In genomic region chr19:55082023-55082851, GRCh38 we compare ENCODE assay signal across 8 cellular contexts. TPM values are rescaled to one million over a fixed set of nuclear protein-coding genes. Genes with fewer than 3 reads are reported as not detected.
A peak's percentile ranks its signal among the peaks of the same experiment; 100 is the strongest.
DNase-seq lines count a peak whose midpoint lies in the region; ATAC-seq and TF ChIP-seq lines count a peak whose summit lies in the region.

No MANE protein-coding gene starts in this region.

- H3K27ac ChIP-seq in WERI-Rb-1: no peak overlapping the region

- no peaks in the 10 kb centered on the region for H3K36me3 ChIP-seq in WERI-Rb-1

- H3K4me3 Mint-ChIP-seq in activated CD8-positive, alpha-beta memory T cell treated with anti-CD3 and anti-CD28 coated beads, Interleukin-2, amount 10 ng/mL, durations not matched to agents 7 days and 5 days: peak overlapping the region; percentile 76

- peak overlapping the region; percentile 15 for H3K27ac Mint-ChIP-seq in activated CD8-positive, alpha-beta memory T cell treated with anti-CD3 and anti-CD28 coated beads, Interleukin-2, amount 10 ng/mL, durations not matched to agents 7 days and 5 days

- H3K4me1 Mint-ChIP-seq in activated CD8-positive, alpha-beta memory T cell treated with anti-CD3 and anti-CD28 coated beads, Interleukin-2, amount 10 ng/mL, durations not matched to agents 7 days and 5 days: peaks cover 26% of the 10 kb centered on the region

- H3K4me3 ChIP-seq in WERI-Rb-1 (ENCODE audit: low read depth, low read length) (peak overlapping the region; percentile 78), retinal pigment epithelial cell (ENCODE audit: low read length) (peak overlapping the region; percentile 21)

- no peaks in the 10 kb centered on the region for H3K9me3 Mint-ChIP-seq in activated CD8-positive, alpha-beta memory T cell treated with anti-CD3 and anti-CD28 coated beads, Interleukin-2, amount 10 ng/mL, durations not matched to agents 7 days and 5 days (ENCODE audit: low read depth)

- no peaks in the 10 kb centered on the region for H3K36me3 Mint-ChIP-seq in activated CD8-positive, alpha-beta memory T cell treated with anti-CD3 and anti-CD28 coated beads, Interleukin-2, amount 10 ng/mL, durations not matched to agents 7 days and 5 days

- H3K9me3 ChIP-seq in WERI-Rb-1 (ENCODE audit: severe bottlenecking): no peaks in the 10 kb centered on the region

- H3K27me3 Mint-ChIP-seq in activated CD8-positive, alpha-beta memory T cell treated with anti-CD3 and anti-CD28 coated beads, Interleukin-2, amount 10 ng/mL, durations not matched to agents 7 days and 5 days: peaks cover 53% of the 10 kb centered on the region

- TF ChIP-seq CTCF in WERI-Rb-1 (IDR thresholded peaks at IDR 0.05; ENCODE audit: low read depth, low read length) (no peak), retinal pigment epithelial cell (conservative IDR thresholded peaks at IDR 0.05; ENCODE audit: low read depth, low read length) (no peak)

- CTCF ChIA-PET in activated CD8-positive, alpha-beta memory T cell treated with anti-CD3 and anti-CD28 coated beads, Interleukin-2, amount 10 ng/mL, durations not matched to agents 7 days and 5 days (lab: Charles Lee): interaction anchor here (0.5 kb wide), 1 partner anchor 28 kb away, joined by 3 read pairs; no protein-coding TSS in a partner anchor

- peaks cover 4% of the 10 kb centered on the region for H3K27me3 ChIP-seq in WERI-Rb-1 (ENCODE audit: insufficient read depth, low read depth, severe bottlenecking)

- ATAC-seq in activated CD8-positive, alpha-beta memory T cell treated with anti-CD3 and anti-CD28 coated beads, Interleukin-2, amount 10 ng/mL, durations not matched to agents 7 days and 5 days: no peak

- peak; percentile 66 for DNase-seq in activated CD8-positive, alpha-beta memory T cell treated with anti-CD3 and anti-CD28 coated beads, Interleukin-2, amount 10 ng/mL, durations not matched to agents 7 days and 5 days
- no peak for DNase-seq in activated CD8-positive, alpha-beta memory T cell treated with anti-CD3 and anti-CD28 coated beads for 24 hours
- peak; percentile 89 for DNase-seq in WERI-Rb-1
- peak; percentile 59 for DNase-seq in epidermal melanocyte (ENCODE audit: insufficient read length, low spot score)
- no peak for DNase-seq in retinal pigment epithelial cell (ENCODE audit: low read depth)
- DNase-seq in AML-193 (lab: John Stamatoyannopoulos, UW): no peak
- no peak for DNase-seq in NCI-H524 treated with DMSO at 0.1 percent for 48 hours (lab: John Stamatoyannopoulos, UW)
- DNase-seq in NCI-H187 (lab: John Stamatoyannopoulos, UW): no peak

RNA-seq across cellular contexts. Expression of gene EPS8L1, which starts 6.6 kb away (rescaled TPM):
- 1 to 10 TPM; 4.5 to 9.8 TPM for total RNA-seq in activated CD8-positive, alpha-beta memory T cell treated with anti-CD3 and anti-CD28 coated beads, Interleukin-2, amount 10 ng/mL, durations not matched to agents 7 days and 5 days

RNA-seq across cellular contexts. Expression of gene RDH13, which starts 19.3 kb away (rescaled TPM):
- 10 to 100 TPM; 18.9 to 23.9 TPM for total RNA-seq in activated CD8-positive, alpha-beta memory T cell treated with anti-CD3 and anti-CD28 coated beads, Interleukin-2, amount 10 ng/mL, durations not matched to agents 7 days and 5 days

RNA-seq across cellular contexts. Expression of gene PPP1R12C, which starts 35.2 kb away (rescaled TPM):
- total RNA-seq in activated CD8-positive, alpha-beta memory T cell treated with anti-CD3 and anti-CD28 coated beads, Interleukin-2, amount 10 ng/mL, durations not matched to agents 7 days and 5 days: 100 to 1,000 TPM; 134 to 144 TPM

RNA-seq across cellular contexts. Expression of gene GP6, which starts 44.2 kb away (rescaled TPM):
- under 1 TPM in 1 of 2 experiments, not detected in 1; 0.55 TPM for total RNA-seq in activated CD8-positive, alpha-beta memory T cell treated with anti-CD3 and anti-CD28 coated beads, Interleukin-2, amount 10 ng/mL, durations not matched to agents 7 days and 5 days

Comparison
In these comparisons a context has a peak if more than half of its experiments do, and no peak if none do; other contexts are left out.
1. DNase-seq: peak in activated CD8-positive, alpha-beta memory T cell treated with anti-CD3 and anti-CD28 coated beads, Interleukin-2, amount 10 ng/mL, durations not matched to agents 7 days and 5 days (single experiment), WERI-Rb-1 (single experiment) and epidermal melanocyte (single experiment); none in activated CD8-positive, alpha-beta memory T cell treated with anti-CD3 and anti-CD28 coated beads for 24 hours (single experiment), retinal pigment epithelial cell (single experiment), AML-193 (0 of 2), NCI-H524 treated with DMSO at 0.1 percent for 48 hours (single experiment) and NCI-H187 (0 of 2).